ENCODE assay signal across 2 cellular contexts in genomic region chr17:8310601-8311123, GRCh38.
TF ChIP-seq lines count a peak whose summit lies in the region.

No MANE protein-coding gene starts in this region.

TF ChIP-seq in liver, 16 proteins besides CTCF, POLR2A, EP300 and RAD21:
- TF ChIP-seq ZBTB33 (IDR thresholded peaks at IDR 0.05) (no peak), HNF4G (IDR thresholded peaks at IDR 0.05) (no peak), HNF4A (conservative IDR thresholded peaks at IDR 0.05) (no peak), EGR1 (IDR thresholded peaks at IDR 0.05; ENCODE audit: low read depth in 2 of 2) (no peak), SP1 (IDR thresholded peaks at IDR 0.05) (no peak), YY1 (IDR thresholded peaks at IDR 0.05) (no peak), TAF1 (conservative IDR thresholded peaks at IDR 0.05) (no peak), ATF3 (IDR thresholded peaks at IDR 0.05) (no peak), GABPA (IDR thresholded peaks at IDR 0.05 in 1 of 2, conservative IDR thresholded peaks at IDR 0.05 in 1 of 2) (no peak), MAX (IDR thresholded peaks at IDR 0.05) (no peak), FOXA1 (IDR thresholded peaks at IDR 0.05) (no peak), NR2F2 (IDR thresholded peaks at IDR 0.05) (no peak), REST (IDR thresholded peaks at IDR 0.05) (no peak), FOXA2 (IDR thresholded peaks at IDR 0.05) (no peak), RXRA (IDR thresholded peaks at IDR 0.05) (no peak), JUND (IDR thresholded peaks at IDR 0.05) (no peak)

TF ChIP-seq in HepG2, 621 proteins besides CTCF, POLR2A, EP300 and RAD21:
- no peak for TF ChIP-seq ZNF891 (CRISPR knock-in tag; IDR thresholded peaks at IDR 0.05)
- no peak for TF ChIP-seq MTF2 (CRISPR knock-in tag; IDR thresholded peaks at IDR 0.05; ENCODE audit: borderline replicate concordance)
- TF ChIP-seq ZNF260 (CRISPR knock-in tag; IDR thresholded peaks at IDR 0.05; ENCODE audit: borderline replicate concordance, low read depth), result no peak
- no peak for TF ChIP-seq SPEN (CRISPR knock-in tag; IDR thresholded peaks at IDR 0.05; ENCODE audit: low read depth)
- no peak for TF ChIP-seq EHMT2 (IDR thresholded peaks at IDR 0.05; ENCODE audit: borderline replicate concordance, low read depth, low read length)
- no peak for TF ChIP-seq ZNF34 (CRISPR knock-in tag; IDR thresholded peaks at IDR 0.05; ENCODE audit: borderline replicate concordance)
- TF ChIP-seq ISL2 (CRISPR knock-in tag; IDR thresholded peaks at IDR 0.05), result no peak
- TF ChIP-seq ATF7 (IDR thresholded peaks at IDR 0.05), result no peak
- TF ChIP-seq ATF7 (CRISPR knock-in tag; IDR thresholded peaks at IDR 0.05), result no peak
- TF ChIP-seq YY1 (IDR thresholded peaks at IDR 0.05; ENCODE audit: insufficient read depth, insufficient replicate concordance, low read depth, low read length), result no peak
- no peak for TF ChIP-seq SUZ12 (IDR thresholded peaks at IDR 0.05; ENCODE audit: low read depth, low read length)
- TF ChIP-seq DDIT3 (CRISPR knock-in tag; IDR thresholded peaks at IDR 0.05), result no peak
- TF ChIP-seq TSC22D2 (CRISPR knock-in tag; IDR thresholded peaks at IDR 0.05; ENCODE audit: borderline replicate concordance), result no peak
- TF ChIP-seq ZNF781 (CRISPR knock-in tag; IDR thresholded peaks at IDR 0.05; ENCODE audit: borderline replicate concordance, not compliant biosample characterization), result no peak
- TF ChIP-seq ZNF850 (CRISPR knock-in tag; conservative IDR thresholded peaks at IDR 0.05), result no peak
- no peak for TF ChIP-seq HIVEP1 (CRISPR knock-in tag; IDR thresholded peaks at IDR 0.05)
- TF ChIP-seq SYNCRIP (IDR thresholded peaks at IDR 0.05; ENCODE audit: insufficient read depth, low read depth, low read length), result no peak
- TF ChIP-seq AKNA (CRISPR knock-in tag; IDR thresholded peaks at IDR 0.05; ENCODE audit: borderline replicate concordance), result no peak
